In the genomic region with DNA sequence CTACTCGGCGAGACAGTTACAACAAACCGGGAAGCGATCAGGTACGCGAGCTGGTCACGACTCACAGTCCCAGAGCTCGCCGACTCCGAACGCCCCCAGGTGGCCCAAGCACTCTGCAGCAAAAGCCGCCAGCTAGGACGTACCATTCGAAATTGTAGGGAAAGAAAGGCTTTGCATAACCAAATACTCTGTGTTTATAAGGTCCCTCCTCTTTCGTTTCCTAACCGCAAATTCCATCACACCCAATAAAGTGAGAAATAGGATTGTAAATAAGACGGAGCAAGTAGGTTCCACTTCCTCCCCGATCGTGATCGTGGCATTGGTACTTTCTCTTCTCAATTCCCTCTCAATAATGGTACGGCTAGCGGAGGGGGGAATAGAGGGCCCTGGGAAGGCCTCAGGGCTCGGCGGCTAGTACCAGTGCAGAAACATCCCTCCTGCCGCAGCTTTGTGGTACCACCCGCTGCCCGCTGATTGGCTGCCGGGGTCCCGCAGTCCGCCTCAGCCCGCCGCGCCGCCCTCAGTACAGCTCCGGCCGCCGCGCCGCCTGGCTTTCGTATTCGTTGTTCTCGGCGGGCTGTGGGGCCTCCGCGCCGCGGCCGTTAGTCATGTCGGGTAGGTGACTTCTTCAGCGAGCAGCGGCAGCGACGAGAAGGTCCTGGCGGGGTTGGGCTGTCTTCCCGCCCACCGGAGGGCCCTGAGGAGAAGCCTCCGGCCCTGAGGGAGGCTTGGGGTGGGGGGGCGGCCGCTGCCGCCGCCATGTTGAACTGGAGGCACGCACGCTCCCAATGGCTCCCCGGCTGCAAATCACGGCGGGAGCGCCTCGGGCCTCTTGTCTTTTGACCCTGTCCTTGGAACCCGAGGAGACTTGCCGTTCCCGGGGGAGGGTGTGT, we compare ENCODE assay signal across 8 cellular contexts. TPM values are rescaled to one million over a fixed set of nuclear protein-coding genes. Genes with fewer than 3 reads are reported as not detected.
A peak's percentile ranks its signal among the peaks of the same experiment; 100 is the strongest.
DNase-seq lines count a peak whose midpoint lies in the region; ATAC-seq and TF ChIP-seq lines count a peak whose summit lies in the region.

A gene (plus strand): TSS at position 523 of the 893 bp plus-strand sequence. CDS start 86 bp downstream, at position 609.

- H3K27ac Mint-ChIP-seq in activated T-helper 17 cell treated with anti-CD3 and anti-CD28 coated beads, Interleukin-2, amount 50 U/mL, for 72 hours = peak within 1 kb of the TSS; percentile 91
- peak within 1 kb of the TSS; percentile 98 for H3K27ac Mint-ChIP-seq in natural killer cell

- no peaks in the 10 kb centered on the region for H3K27me3 Mint-ChIP-seq in activated T-helper 17 cell treated with anti-CD3 and anti-CD28 coated beads, Interleukin-2, amount 50 U/mL, for 72 hours
- H3K27me3 Mint-ChIP-seq in natural killer cell (ENCODE audit: low read depth in 2 of 2) = no peaks in the 10 kb centered on the region

- peaks cover 28% of the 10 kb centered on the region for H3K4me1 Mint-ChIP-seq in activated T-helper 17 cell treated with anti-CD3 and anti-CD28 coated beads, Interleukin-2, amount 50 U/mL, for 72 hours
- H3K4me1 Mint-ChIP-seq in natural killer cell = peaks cover 52 to 55% of the 10 kb centered on the region in 2 donors

- peaks cover 48% of the 10 kb centered on the region for H3K36me3 Mint-ChIP-seq in activated T-helper 17 cell treated with anti-CD3 and anti-CD28 coated beads, Interleukin-2, amount 50 U/mL, for 72 hours (ENCODE audit: low read depth)
- no peaks in the 10 kb centered on the region for H3K36me3 Mint-ChIP-seq in natural killer cell

- intact Hi-C loops in natural killer cell (cut with micrococcal nuclease) = loop anchor here (1.0 to 5.0 kb wide), 3 partner anchors 45 to 677 kb away; a partner anchor contains a TSS

- DNase-seq in EL = peak; percentile 99
- DNase-seq in GOT3 (lab: John Stamatoyannopoulos, UW) = peak; percentile 89
- peak; percentile 99 for DNase-seq in RPMI8226
- peak; percentile 97 for DNase-seq in fibroblast of mammary gland (ENCODE audit: low read depth)
- DNase-seq in natural killer cell = peak; percentile 97
- peak; percentile 96 for DNase-seq in stimulated activated naive CD4-positive, alpha-beta T cell treated with Interleukin-2 at 50 U/mL for 16 hours (lab: John Stamatoyannopoulos, UW)

- H3K4me3 Mint-ChIP-seq in activated T-helper 17 cell treated with anti-CD3 and anti-CD28 coated beads, Interleukin-2, amount 50 U/mL, for 72 hours = peak within 1 kb of the TSS; percentile 86
- peak within 1 kb of the TSS; percentile 90 for H3K4me3 Mint-ChIP-seq in natural killer cell

- TF ChIP-seq CTCF in LNCAP (IDR thresholded peaks at IDR 0.05) (peak; percentile 85), fibroblast of mammary gland (conservative IDR thresholded peaks at IDR 0.05; ENCODE audit: control insufficient read depth, insufficient read depth, low read depth, low read length) (peak; percentile 71), natural killer cell (IDR thresholded peaks at IDR 0.05) (peak; percentile 81)

- peak within 1 kb of the TSS; percentile 94 for H3K4me3 ChIP-seq in fibroblast of mammary gland (ENCODE audit: control insufficient read depth, low read depth, low read length)

- H3K9me3 Mint-ChIP-seq in activated T-helper 17 cell treated with anti-CD3 and anti-CD28 coated beads, Interleukin-2, amount 50 U/mL, for 72 hours = no peaks in the 10 kb centered on the region
- no peaks in the 10 kb centered on the region for H3K9me3 Mint-ChIP-seq in natural killer cell

- ATAC-seq in activated T-helper 17 cell treated with anti-CD3 and anti-CD28 coated beads, Interleukin-2, amount 50 U/mL, for 72 hours (replicated peaks) = peak; percentile 94
- peak; percentile 90 to 98 (median 92) for ATAC-seq in natural killer cell

RNA-seq across cellular contexts. Expression of the gene that starts here (rescaled TPM):
- total RNA-seq in activated T-helper 17 cell treated with anti-CD3 and anti-CD28 coated beads, Interleukin-2, amount 50 U/mL, for 72 hours = 100 to 1,000 TPM; 240 to 282 TPM
- total RNA-seq in natural killer cell = 100 to 1,000 TPM; 214 to 253 (median 214) TPM

Comparison
In these comparisons a context has a peak if more than half of its experiments do, and no peak if none do; other contexts are left out.
1. Peak in every context shown above with its lines: DNase-seq, ATAC-seq and H3K4me3 ChIP-seq.